ENCODE assay signal across 21 cellular contexts in the genomic region with DNA sequence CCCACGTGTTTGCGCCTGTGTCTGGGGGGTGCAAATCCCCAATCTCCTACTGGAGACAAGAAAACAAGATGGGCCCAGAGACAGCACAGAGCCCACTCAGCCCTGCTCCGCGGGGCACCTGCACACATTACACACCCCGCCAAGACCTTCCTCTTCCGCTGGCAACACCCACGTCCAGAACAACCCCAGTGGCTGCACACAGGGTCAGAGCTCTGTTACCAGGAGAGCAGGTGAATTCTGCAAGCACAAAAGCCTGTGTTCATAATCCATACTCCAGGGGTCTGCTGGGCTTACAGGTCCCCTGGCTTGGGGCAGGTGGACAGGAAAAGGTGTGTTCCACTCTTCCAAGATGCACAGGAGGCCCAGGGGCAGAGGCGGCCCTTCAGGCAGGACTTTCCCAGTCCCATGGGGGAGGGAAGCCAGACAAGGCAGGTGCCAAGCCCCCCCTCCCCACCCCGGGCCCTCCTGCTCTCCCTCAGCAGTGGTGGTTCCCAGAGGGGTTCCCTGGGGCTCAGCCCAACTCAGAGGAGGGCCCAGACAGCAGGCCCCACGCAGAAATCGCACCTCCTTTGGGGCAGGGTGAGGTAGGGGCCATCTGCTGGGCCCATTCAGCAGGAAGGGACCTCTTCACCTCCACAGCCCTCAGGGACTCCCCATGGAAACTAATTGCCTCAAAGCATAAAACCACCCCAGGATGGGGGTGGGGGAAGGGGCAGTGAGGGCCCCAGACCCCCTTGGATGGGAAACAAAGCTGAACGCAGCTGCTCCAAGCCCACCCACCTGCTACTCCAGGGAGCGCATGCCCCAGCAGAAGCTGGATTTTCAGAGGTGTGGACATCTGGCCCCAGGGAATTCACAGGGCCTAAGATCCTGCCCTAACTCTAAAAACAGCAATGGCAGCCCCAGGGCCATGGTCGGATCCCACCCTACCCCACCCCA.
DNase-seq lines count a peak whose midpoint lies in the region; TF ChIP-seq lines count a peak whose summit lies in the region.
"Had no signal": no experiment of that assay in that cellular context is flagged by ENCODE, and none has a peak within 500 bp of the region (broad histone marks: within the 10 kb centered on the region; RNA-seq: fewer than 3 reads in every experiment).

No MANE protein-coding gene starts in this region.

- H4K5ac ChIP-seq in H9 (ENCODE audit: insufficient read length, low read depth, low read length) = no peak overlapping the region

- H3K79me1 ChIP-seq in H9 (ENCODE audit: insufficient read depth, low read depth, low read length, poor library complexity, severe bottlenecking) = no peaks in the 10 kb centered on the region
- peaks cover 39% of the 10 kb centered on the region for H3K79me1 ChIP-seq in mesenchymal stem cell (replicated peaks; ENCODE audit: low read length, poor library complexity, severe bottlenecking)

- H4K91ac ChIP-seq in H9 (ENCODE audit: insufficient read length, low read depth, low read length) (no peak overlapping the region), mesenchymal stem cell (ENCODE audit: low read length) (peak overlapping the region; percentile 62)

- no peak overlapping the region for H3T11ph ChIP-seq in H9 (ENCODE audit: low read length)

- no peak overlapping the region for H2AK5ac ChIP-seq in H9 (ENCODE audit: insufficient read length, low read length)
- no peak overlapping the region for H2AK5ac ChIP-seq in mesenchymal stem cell (ENCODE audit: low read length, severe bottlenecking)

- no peak for TF ChIP-seq CTCF in H9 (conservative IDR thresholded peaks at IDR 0.05)

- no peaks in the 10 kb centered on the region; the same call in none of the 2 replicates for H3K27me3 Mint-ChIP-seq in H9 (ENCODE audit: low read depth)
- H3K27me3 Mint-ChIP-seq: CD8-positive, alpha-beta memory T cell had no signal

- H4K8ac ChIP-seq in H9 (replicated peaks; ENCODE audit: insufficient read length, low read depth, low read length) = no peak overlapping the region
- H4K8ac ChIP-seq in mesenchymal stem cell (ENCODE audit: low read length) = no peak overlapping the region

- H3K9me3 Mint-ChIP-seq in H9 = no peaks in the 10 kb centered on the region; a peak in 1 of 5 replicates
- H3K9me3 Mint-ChIP-seq: CD8-positive, alpha-beta memory T cell had no signal

- no peak overlapping the region for H3K4me3 Mint-ChIP-seq in H9
- H3K4me3 Mint-ChIP-seq: CD8-positive, alpha-beta memory T cell had no signal

- in situ Hi-C loops in HAP-1 (cut with MboI; ENCODE audit: low sequenced_read_pairs) = no loop called here

- H4K20me1 ChIP-seq in BLaER1 treated with 17β-estradiol and CSF1 and Interleukin-3, amounts not matched to agents 10 nM and 100 nM = peaks cover 46 to 91% (median 85%) of the 10 kb centered on the region in 11 experiments; a peak in 21 of 22 replicates
- no peaks in the 10 kb centered on the region for H4K20me1 ChIP-seq in H9 (ENCODE audit: control insufficient read depth, insufficient read depth, insufficient read length)

- H2AFZ ChIP-seq in H9 (ENCODE audit: low read length) (no peak overlapping the region), mesenchymal stem cell (ENCODE audit: low read depth, low read length) (no peak overlapping the region)

- no peak overlapping the region for H2BK12ac ChIP-seq in H9 (ENCODE audit: insufficient read length, low read depth, low read length)
- peak overlapping the region in 1 of 2 experiments; percentile 29 for H2BK12ac ChIP-seq in mesenchymal stem cell (ENCODE audit: low read length in 2 of 2)

- DNase-seq in H9 = no peak
- DNase-seq in SJCRH30 = peak; percentile 59 to 73
- DNase-seq in mesenchymal stem cell = no peak
- DNase-seq in HAP-1 (ENCODE audit: low spot score in 2 of 2) = no peak
- DNase-seq in hippocampal formation (lab: John Stamatoyannopoulos, UW) = no peak
- DNase-seq in stimulated activated naive CD4-positive, alpha-beta T cell treated with Interleukin-2 at 50 U/mL for 16 hours (lab: John Stamatoyannopoulos, UW) = no peak
- no peak for DNase-seq in medulla oblongata (ENCODE audit: extremely low spot score)
- DNase-seq: activated CD4-positive, alpha-beta T cell treated with anti-CD3 and anti-CD28 coated beads, Interleukin-2, amount 50 U/mL, for 4 hours; activated naive CD4-positive, alpha-beta T cell; activated T-cell treated with anti-CD3 and anti-CD28 coated beads for 4 hours; amygdala; CD8-positive, alpha-beta memory T cell; dorsolateral prefrontal cortex; EL; left cardiac atrium; mucosa of descending colon; NCI-H1694 treated with DMSO at 0.1 percent for 48 hours; stimulated activated CD4-positive, alpha-beta T cell treated with anti-CD3 and anti-CD28 coated beads, Interleukin-12 subunit alpha, Interleukin-12 subunit beta, amount 100 ng/mL, for 4 hours; testis had no signal

- H3K4me1 ChIP-seq in BLaER1 treated with 17β-estradiol and CSF1 and Interleukin-3, amounts not matched to agents 10 nM and 100 nM = peaks cover 25 to 69% (median 56%) of the 10 kb centered on the region in 10 experiments
- no peaks in the 10 kb centered on the region; the same call in 1 of the 2 replicates for H3K4me1 ChIP-seq in H9 (ENCODE audit: insufficient read depth, low read length)
- H3K4me1 ChIP-seq in SJCRH30 = peaks cover 57% of the 10 kb centered on the region
- peaks cover 72% of the 10 kb centered on the region for H3K4me1 ChIP-seq in mesenchymal stem cell (ENCODE audit: control insufficient read depth, insufficient read depth, low read depth, low read length)
- peaks cover 11% of the 10 kb centered on the region for H3K4me1 ChIP-seq in HAP-1

- H2BK15ac ChIP-seq in H9 (ENCODE audit: low read depth, low read length) (no peak overlapping the region), mesenchymal stem cell (ENCODE audit: low read depth, poor library complexity, severe bottlenecking) (peak overlapping the region; percentile 60)

- H3K23ac ChIP-seq in H9 (ENCODE audit: insufficient read length, low read depth, low read length) = no peak overlapping the region
- no peak overlapping the region for H3K23ac ChIP-seq in mesenchymal stem cell (ENCODE audit: low read length in 2 of 2)

- H3K18ac ChIP-seq in H9 (ENCODE audit: insufficient read length, low read depth, low read length) (peak overlapping the region; percentile 16), mesenchymal stem cell (ENCODE audit: low read depth in 1 of 2, low read length in 2 of 2) (peak overlapping the region in 1 of 2 experiments; percentile 43)

- no peaks in the 10 kb centered on the region for H3K9me3 ChIP-seq in BLaER1 treated with 17β-estradiol and CSF1 and Interleukin-3, amounts not matched to agents 10 nM and 100 nM (replicated peaks in 1 of 11)
- no peaks in the 10 kb centered on the region for H3K9me3 ChIP-seq in H9 (ENCODE audit: control insufficient read depth, low read depth, low read length)
- H3K9me3 ChIP-seq in SJCRH30 (replicated peaks) = no peaks in the 10 kb centered on the region
- H3K9me3 ChIP-seq in mesenchymal stem cell (ENCODE audit: control insufficient read depth, low read length) = no peaks in the 10 kb centered on the region
- no peaks in the 10 kb centered on the region for H3K9me3 ChIP-seq in HAP-1
- H3K9me3 ChIP-seq: mucosa of descending colon, neutrophil, testis had no signal

- peak overlapping the region in 10 of 11 experiments; percentile 25 to 91 (median 76); a peak in 20 of 22 replicates for H3K4me2 ChIP-seq in BLaER1 treated with 17β-estradiol and CSF1 and Interleukin-3, amounts not matched to agents 10 nM and 100 nM
- H3K4me2 ChIP-seq in H9 (ENCODE audit: insufficient read depth, insufficient read length, low read length) (no peak overlapping the region), mesenchymal stem cell (ENCODE audit: low read length, poor library complexity, severe bottlenecking) (no peak overlapping the region)

- no peak overlapping the region; the same call in 1 of the 2 replicates for H3K14ac ChIP-seq in H9 (ENCODE audit: insufficient read depth, low read length)
- no peak overlapping the region for H3K14ac ChIP-seq in mesenchymal stem cell (ENCODE audit: low read length in 2 of 2)

- peaks cover 56 to 62% of the 10 kb centered on the region in 2 experiments for H3K4me1 Mint-ChIP-seq in H9
- H3K4me1 Mint-ChIP-seq: CD8-positive, alpha-beta memory T cell had no signal

- H3K4me3 ChIP-seq in BLaER1 treated with 17β-estradiol and CSF1 and Interleukin-3, amounts not matched to agents 10 nM and 100 nM = no peak overlapping the region
- H3K4me3 ChIP-seq in SJCRH30 (no peak overlapping the region), mesenchymal stem cell (ENCODE audit: insufficient read depth in 1 of 2, low read depth in 1 of 2, low read length in 2 of 2) (no peak overlapping the region), HAP-1 (no peak overlapping the region)
- H3K4me3 ChIP-seq: dorsolateral prefrontal cortex, mucosa of descending colon, testis had no signal

- H3K36me3 Mint-ChIP-seq in H9 (ENCODE audit: insufficient read depth in 1 of 3, low read depth in 3 of 3) = peaks cover 4 to 8% (median 8%) of the 10 kb centered on the region in 3 experiments; a peak in 4 of 7 replicates
- H3K36me3 Mint-ChIP-seq: CD8-positive, alpha-beta memory T cell had no signal

- no peak overlapping the region for H2BK20ac ChIP-seq in H9 (ENCODE audit: low read depth, low read length, poor library complexity, severe bottlenecking)

- peak overlapping the region in 2 of 3 experiments; percentile 40 to 53; a peak in 3 of 7 replicates for H3K27ac Mint-ChIP-seq in H9
- H3K27ac Mint-ChIP-seq: CD8-positive, alpha-beta memory T cell had no signal

- H2BK5ac ChIP-seq in H9 (ENCODE audit: insufficient read length, low read length) (no peak overlapping the region), mesenchymal stem cell (ENCODE audit: low read depth, low read length, poor library complexity, severe bottlenecking) (no peak overlapping the region)

- H3K9ac ChIP-seq in BLaER1 treated with 17β-estradiol and CSF1 and Interleukin-3, amounts not matched to agents 10 nM and 100 nM = peak overlapping the region in 2 of 11 experiments; percentile 6 to 41; a peak in 3 of 22 replicates
- H3K9ac ChIP-seq in H9 (ENCODE audit: extremely low read depth, insufficient read length, low read length) = no peak overlapping the region
- no peak overlapping the region for H3K9ac ChIP-seq in mesenchymal stem cell (ENCODE audit: low read length)

- no peak overlapping the region; a peak in 1 of 22 replicates for H3K27ac ChIP-seq in BLaER1 treated with 17β-estradiol and CSF1 and Interleukin-3, amounts not matched to agents 10 nM and 100 nM
- H3K27ac ChIP-seq in H9 (ENCODE audit: insufficient read length, low read depth, low read length) (no peak overlapping the region), SJCRH30 (no peak overlapping the region), mesenchymal stem cell (ENCODE audit: low read length, poor library complexity, severe bottlenecking) (no peak overlapping the region)
- H3K27ac ChIP-seq: dorsolateral prefrontal cortex, neutrophil, testis had no signal

- no CpG with 5 or more reads among the region's 14 CpGs for WGBS in H9 (ENCODE audit: extremely low coverage, insufficient read length, low lambda C conversion rate)
- 88% methylated on average over 12 of the region's 14 CpGs for WGBS in mesenchymal stem cell

- H2BK120ac ChIP-seq in H9 (ENCODE audit: low read depth, low read length, poor library complexity, severe bottlenecking) (no peak overlapping the region), mesenchymal stem cell (ENCODE audit: low read depth, low read length) (no peak overlapping the region)

- no peak overlapping the region for H3K56ac ChIP-seq in H9 (ENCODE audit: insufficient read length, low read depth, low read length)

- H3K79me2 ChIP-seq in H9 (ENCODE audit: insufficient read depth, low read length) = peaks cover 2% of the 10 kb centered on the region; the same call in 1 of the 2 replicates

- H3K23me2 ChIP-seq in H9 (ENCODE audit: insufficient read length, low read depth, low read length, poor library complexity, severe bottlenecking) = no peaks in the 10 kb centered on the region

- no peaks in the 10 kb centered on the region for H3K36me3 ChIP-seq in BLaER1 treated with 17β-estradiol and CSF1 and Interleukin-3, amounts not matched to agents 10 nM and 100 nM
- H3K36me3 ChIP-seq in SJCRH30 (no peaks in the 10 kb centered on the region), mesenchymal stem cell (ENCODE audit: control insufficient read depth in 1 of 2, insufficient read depth in 2 of 2, low read depth in 1 of 2, low read length in 2 of 2) (peaks cover 0 to 49% of the 10 kb centered on the region in 2 experiments), HAP-1 (replicated peaks) (no peaks in the 10 kb centered on the region)
- H3K36me3 ChIP-seq: neutrophil had no signal

- H3K4ac ChIP-seq in H9 (ENCODE audit: low read depth, low read length) = no peak overlapping the region
- H3K4ac ChIP-seq in mesenchymal stem cell (ENCODE audit: low read depth in 1 of 2, low read length in 2 of 2) = no peak overlapping the region

- H3K27me3 ChIP-seq in BLaER1 treated with 17β-estradiol and CSF1 and Interleukin-3, amounts not matched to agents 10 nM and 100 nM = no peaks in the 10 kb centered on the region
- no peaks in the 10 kb centered on the region for H3K27me3 ChIP-seq in H9 (ENCODE audit: insufficient read depth, low read length)
- H3K27me3 ChIP-seq in SJCRH30 = no peaks in the 10 kb centered on the region
- H3K27me3 ChIP-seq in mesenchymal stem cell (ENCODE audit: control insufficient read depth in 1 of 2, insufficient read depth in 1 of 2, low read length in 2 of 2) = no peaks in the 10 kb centered on the region
- H3K27me3 ChIP-seq in HAP-1 (ENCODE audit: low read depth) = no peaks in the 10 kb centered on the region
- H3K27me3 ChIP-seq: dorsolateral prefrontal cortex, neutrophil, testis had no signal

Comparison
In these comparisons a context has a peak if more than half of its experiments do, and no peak if none do; other contexts are left out.
1. H3K4me2 ChIP-seq: peak in BLaER1 treated with 17β-estradiol and CSF1 and Interleukin-3, amounts not matched to agents 10 nM and 100 nM (10 of 11); none in H9 (single experiment) and mesenchymal stem cell (single experiment).
2. DNase-seq: peak in SJCRH30 (2 of 2); none in H9 (single experiment), mesenchymal stem cell (single experiment), HAP-1 (0 of 2), hippocampal formation (0 of 2), stimulated activated naive CD4-positive, alpha-beta T cell treated with Interleukin-2 at 50 U/mL for 16 hours (single experiment) and medulla oblongata (single experiment).